Comparison of ENCODE assay signal across 9 cellular contexts in the genomic region with DNA sequence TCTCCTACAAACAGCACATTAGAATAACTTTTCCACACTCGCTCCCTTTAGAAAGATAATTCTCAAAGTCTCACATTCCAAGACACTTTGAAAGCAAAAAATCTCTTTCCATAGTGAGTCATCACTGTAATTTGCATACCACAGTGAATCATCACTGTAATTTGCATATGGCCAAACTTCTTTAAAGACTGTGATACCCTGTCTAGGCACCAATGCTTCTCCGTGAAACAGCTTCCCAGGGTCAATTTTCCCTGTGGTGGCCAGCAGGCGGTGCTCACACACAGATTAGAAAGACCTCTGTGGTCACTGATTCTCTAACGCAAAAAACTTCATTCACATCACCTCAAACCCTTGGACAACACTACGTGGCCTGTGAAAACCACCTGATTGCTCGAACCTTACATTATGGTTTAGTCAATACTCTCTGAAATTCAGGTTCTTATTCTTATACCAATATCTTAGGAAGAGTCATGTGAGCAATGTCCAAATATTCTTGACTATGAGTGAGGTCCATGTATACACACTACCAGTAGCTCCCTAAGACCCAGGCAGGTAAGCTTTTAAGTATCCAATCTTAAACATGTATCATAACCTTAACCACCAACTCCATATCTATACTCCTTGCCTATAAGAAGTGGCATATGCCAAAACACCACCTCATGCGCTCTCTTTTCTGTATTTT.
DNase-seq lines count a peak whose midpoint lies in the region; ATAC-seq, FAIRE-seq and TF ChIP-seq lines count a peak whose summit lies in the region.
"Had no signal": no experiment of that assay in that cellular context is flagged by ENCODE, and none has a peak within 500 bp of the region (broad histone marks: within the 10 kb centered on the region; RNA-seq: fewer than 3 reads in every experiment).

No MANE protein-coding gene starts in this region.

- peak; percentile 88 for FAIRE-seq in GM12891 (lab: Jason Lieb, UNC)
- peak; percentile 84 for FAIRE-seq in astrocyte (lab: Jason Lieb, UNC)

- no peak for TF ChIP-seq POLR2A in GM12891 (IDR thresholded peaks at IDR 0.05; ENCODE audit: low read depth, low read length)

- intact Hi-C loops in PC-3 (cut with micrococcal nuclease): loop anchor here (1.0 to 2.0 kb wide), 3 partner anchors 206 to 693 kb away; no protein-coding TSS in a partner anchor

- ATAC-seq in HG03460 (IDR thresholded peaks at IDR 0.05; ENCODE audit: unreplicated experiment): peak; percentile 56
- peak; percentile 86 for ATAC-seq in PC-3

- H3K4me2 ChIP-seq in PC-3 (ENCODE audit: low read length) (no peak overlapping the region), astrocyte (ENCODE audit: low read length) (peak overlapping the region; percentile 13)

- CTCF ChIA-PET in PC-3 (lab: Charles Lee): interaction anchor here (1.3 kb wide), 1 partner anchor 256 kb away, joined by 9 read pairs; no protein-coding TSS in a partner anchor

- peaks cover 4% of the 10 kb centered on the region for H3K4me1 Mint-ChIP-seq in astrocyte (ENCODE audit: low read depth, unreplicated experiment)

- TF ChIP-seq CTCF in PC-3 (conservative IDR thresholded peaks at IDR 0.05; ENCODE audit: low read depth, low read length) (peak; percentile 91), astrocyte (IDR thresholded peaks at IDR 0.05; ENCODE audit: insufficient read depth, low read depth, low read length) (peak; percentile 93)

- H3K27me3 Mint-ChIP-seq in astrocyte (ENCODE audit: low read depth, unreplicated experiment): no peaks in the 10 kb centered on the region

- no peaks in the 10 kb centered on the region for H3F3A ChIP-seq in PC-3 (ENCODE audit: low read length, unreplicated experiment)

- H2AFZ ChIP-seq in PC-3 (ENCODE audit: low read length) (no peak overlapping the region), astrocyte (ENCODE audit: low read depth, low read length) (no peak overlapping the region)

- 0 out of 2 replicates have a peak, but pooled peaks cover 6% of the 10 kb centered on the region for H3K4me1 ChIP-seq in PC-3 (ENCODE audit: insufficient read depth, low read length)
- no peaks in the 10 kb centered on the region for H3K4me1 ChIP-seq in astrocyte (ENCODE audit: insufficient read depth, low read length)

- H3K79me2 ChIP-seq in PC-3 (ENCODE audit: low read length) (no peaks in the 10 kb centered on the region), astrocyte (ENCODE audit: insufficient read depth, low read length) (no peaks in the 10 kb centered on the region)

- no TSS peak for BruUV-seq in PC-3 (replicated peaks; lab: Mats Ljungman, UMichigan)

- H3K4me3 Mint-ChIP-seq in astrocyte (ENCODE audit: unreplicated experiment): no peak overlapping the region

- no peaks in the 10 kb centered on the region for H3K9me2 ChIP-seq in PC-3 (replicated peaks; ENCODE audit: low read length)

- DNase-seq in AG08396 (ENCODE audit: low spot score): peak; percentile 26
- DNase-seq in GM12891 (ENCODE audit: insufficient read length, low spot score): no peak
- DNase-seq in PC-3: peak; percentile 80
- peak; percentile 82 for DNase-seq in astrocyte (ENCODE audit: low read depth)
- DNase-seq in iPS-NIHi11 (ENCODE audit: low spot score): peak; percentile 61
- DNase-seq in stimulated activated CD4-positive, alpha-beta T cell treated with anti-CD3 and anti-CD28 coated beads, Interleukin-2, amount 100 ng/mL, for 24 hours: peak; percentile 29 to 64
- DNase-seq in cerebellar nuclear complex (lab: John Stamatoyannopoulos, UW): no peak

- no peak overlapping the region for H3K27ac Mint-ChIP-seq in astrocyte (ENCODE audit: unreplicated experiment)

- H3K9me3 ChIP-seq in PC-3 (ENCODE audit: low read length) (no peaks in the 10 kb centered on the region), astrocyte (ENCODE audit: insufficient read depth, low read depth, low read length) (no peaks in the 10 kb centered on the region)

- H3K27me3 ChIP-seq in PC-3 (ENCODE audit: low read length) (peaks cover 14% of the 10 kb centered on the region; the same call in 1 of the 2 replicates), astrocyte (ENCODE audit: insufficient read depth, low read length) (no peaks in the 10 kb centered on the region)

- peaks cover 12% of the 10 kb centered on the region for H3K9me3 Mint-ChIP-seq in astrocyte (ENCODE audit: unreplicated experiment)

- H3K27ac ChIP-seq in PC-3 (ENCODE audit: low read length) (no peak overlapping the region), astrocyte (ENCODE audit: low read depth, low read length) (no peak overlapping the region)
- H3K27ac ChIP-seq: skin epidermis had no signal

- no peaks in the 10 kb centered on the region for H3K36me3 Mint-ChIP-seq in astrocyte (ENCODE audit: low read depth, unreplicated experiment)

- H3K9ac ChIP-seq in PC-3 (ENCODE audit: low read length) (no peak overlapping the region), astrocyte (ENCODE audit: low read length) (no peak overlapping the region)

- H3K36me3 ChIP-seq in PC-3 (ENCODE audit: low read depth, low read length): no peaks in the 10 kb centered on the region
- no peaks in the 10 kb centered on the region for H3K36me3 ChIP-seq in astrocyte (ENCODE audit: insufficient read depth, low read length)

- POLR2A ChIA-PET in PC-3 (lab: Charles Lee; ENCODE audit: unreplicated experiment): no interaction called here

- H4K20me1 ChIP-seq in PC-3 (ENCODE audit: low read length) (no peaks in the 10 kb centered on the region), astrocyte (ENCODE audit: insufficient read depth, low read length) (no peaks in the 10 kb centered on the region)

- H3K4me3 ChIP-seq in PC-3 (ENCODE audit: low read length) (no peak overlapping the region), astrocyte (ENCODE audit: insufficient read depth, low read depth, low read length) (no peak overlapping the region)
- H3K4me3 ChIP-seq: skin epidermis had no signal

TF ChIP-seq in GM12891, 5 proteins besides CTCF, POLR2A, EP300 and RAD21:
- TF ChIP-seq POU2F2 (IDR thresholded peaks at IDR 0.05; ENCODE audit: low read depth, low read length) (peak; percentile 76), PAX5 (IDR thresholded peaks at IDR 0.05; ENCODE audit: insufficient read depth, low read length, severe bottlenecking) (no peak), POLR2AphosphoS5 (IDR thresholded peaks at IDR 0.05; ENCODE audit: low read depth, low read length) (no peak), SPI1 (IDR thresholded peaks at IDR 0.05; ENCODE audit: low read depth, low read length) (no peak), TAF1 (IDR thresholded peaks at IDR 0.05; ENCODE audit: low read depth, low read length) (no peak)

Comparison
In these comparisons a context has a peak if more than half of its experiments do, and no peak if none do; other contexts are left out.
1. DNase-seq: peak in AG08396 (single experiment), PC-3 (single experiment), astrocyte (single experiment), iPS-NIHi11 (single experiment) and stimulated activated CD4-positive, alpha-beta T cell treated with anti-CD3 and anti-CD28 coated beads, Interleukin-2, amount 100 ng/mL, for 24 hours (2 of 2); none in GM12891 (single experiment) and cerebellar nuclear complex (0 of 2).